Comparison of ENCODE assay signal across 7 cellular contexts in the genomic region with DNA sequence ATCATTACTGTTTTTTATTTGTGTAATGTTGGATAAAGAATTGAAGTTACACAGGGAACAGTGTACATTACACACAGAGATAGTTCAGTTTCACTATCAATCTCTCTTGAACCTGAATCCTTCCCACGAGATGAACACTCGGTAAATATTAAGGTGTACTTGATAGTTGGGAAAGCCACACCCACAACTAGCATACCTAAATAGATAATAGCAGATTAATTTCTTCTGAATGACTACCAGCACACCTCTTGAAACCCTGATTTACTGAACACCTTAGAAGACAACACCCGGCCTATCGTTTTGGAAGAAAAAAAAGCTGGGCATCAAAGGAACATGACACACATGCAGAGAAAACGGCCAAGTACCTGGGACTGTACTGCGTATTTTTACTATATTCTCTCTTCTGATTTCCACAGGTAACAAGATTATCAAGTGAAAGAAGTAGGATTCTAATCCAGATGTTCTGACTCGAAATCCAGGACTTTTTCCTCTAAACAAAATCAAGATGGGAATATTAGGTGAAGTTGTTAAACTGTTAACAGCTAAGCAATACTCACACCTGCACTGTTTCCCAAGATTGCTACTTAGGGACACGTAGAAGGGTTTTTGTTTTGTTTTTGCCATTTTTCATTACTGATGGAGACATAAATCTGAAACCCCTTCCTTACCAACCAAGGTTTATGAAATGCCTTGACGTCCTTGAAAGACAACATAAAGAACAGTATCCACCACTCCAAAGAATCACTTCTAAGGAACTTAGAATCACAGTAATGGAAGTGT. TPM values are rescaled to one million over a fixed set of nuclear protein-coding genes. Genes with fewer than 3 reads are reported as not detected.
A peak's percentile ranks its signal among the peaks of the same experiment; 100 is the strongest.
DNase-seq lines count a peak whose midpoint lies in the region; ATAC-seq and TF ChIP-seq lines count a peak whose summit lies in the region.

No MANE protein-coding gene starts in this region.

- ATAC-seq in foreskin keratinocyte, result no peak

- peaks cover 31% of the 10 kb centered on the region for H3K4me1 Mint-ChIP-seq in T-helper 1 cell treated with Interleukin-12 subunit alpha and Interleukin-12 subunit beta and Interleukin-4 antibody, amounts not matched to agents 30 μg/mL and 1 μg/mL, for 36 hours (ENCODE audit: low read depth)

- H3K27me3 Mint-ChIP-seq in T-helper 1 cell treated with Interleukin-12 subunit alpha and Interleukin-12 subunit beta and Interleukin-4 antibody, amounts not matched to agents 30 μg/mL and 1 μg/mL, for 36 hours (ENCODE audit: low read depth), result peaks cover 24% of the 10 kb centered on the region

- H3K36me3 ChIP-seq in HAP-1 (replicated peaks), result no peaks in the 10 kb centered on the region

- peak overlapping the region; percentile 93 for H3K4me3 ChIP-seq in HAP-1

- no peak for TF ChIP-seq CTCF in foreskin keratinocyte (conservative IDR thresholded peaks at IDR 0.05)

- in situ Hi-C loops in HAP-1 (cut with MboI; ENCODE audit: low sequenced_read_pairs), result no loop called here

- H3K4me3 Mint-ChIP-seq in T-helper 1 cell treated with Interleukin-12 subunit alpha and Interleukin-12 subunit beta and Interleukin-4 antibody, amounts not matched to agents 30 μg/mL and 1 μg/mL, for 36 hours, result peak overlapping the region; percentile 99

- DNase-seq in HAP-1 (ENCODE audit: low spot score in 2 of 2) (no peak), foreskin keratinocyte (peak in 1 of 2 donors; percentile 17), retina (peak; percentile 10), NCI-H2029 (lab: John Stamatoyannopoulos, UW) (no peak), epidermal melanocyte (ENCODE audit: insufficient read length, low spot score) (no peak)
- no peak for DNase-seq in activated CD4-positive, alpha-beta T cell treated with anti-CD3 and anti-CD28 coated beads for 4 hours

- H3K36me3 Mint-ChIP-seq in T-helper 1 cell treated with Interleukin-12 subunit alpha and Interleukin-12 subunit beta and Interleukin-4 antibody, amounts not matched to agents 30 μg/mL and 1 μg/mL, for 36 hours (ENCODE audit: low read depth), result peaks cover 15% of the 10 kb centered on the region

- H3K4me1 ChIP-seq in HAP-1 (peaks cover 15% of the 10 kb centered on the region), foreskin keratinocyte (peaks cover 8% of the 10 kb centered on the region)

- H3K27me3 ChIP-seq in HAP-1 (ENCODE audit: low read depth) (no peaks in the 10 kb centered on the region), foreskin keratinocyte (no peaks in the 10 kb centered on the region)

- peaks cover 8% of the 10 kb centered on the region for H3K9me3 Mint-ChIP-seq in T-helper 1 cell treated with Interleukin-12 subunit alpha and Interleukin-12 subunit beta and Interleukin-4 antibody, amounts not matched to agents 30 μg/mL and 1 μg/mL, for 36 hours

- H3K27ac Mint-ChIP-seq in T-helper 1 cell treated with Interleukin-12 subunit alpha and Interleukin-12 subunit beta and Interleukin-4 antibody, amounts not matched to agents 30 μg/mL and 1 μg/mL, for 36 hours, result peak overlapping the region; percentile 99

- peak overlapping the region; percentile 91 for H3K27ac ChIP-seq in foreskin keratinocyte

- peaks cover 4% of the 10 kb centered on the region; the same call in 1 of the 2 replicates for H3K9me3 ChIP-seq in HAP-1

RNA-seq across cellular contexts. Expression of gene CCDC186, which starts 1.0 kb away (rescaled TPM):
- total RNA-seq in foreskin keratinocyte, result 13.9 and 14.6 TPM in 2 replicates
- 2.0 and 2.1 TPM in 2 replicates for polyA plus RNA-seq in foreskin keratinocyte

RNA-seq across cellular contexts. Expression of gene TDRD1, which starts 6.2 kb away (rescaled TPM):
- 0.11 TPM in 1 of 2 replicates, not detected in the other for total RNA-seq in foreskin keratinocyte
- polyA plus RNA-seq in foreskin keratinocyte, result 0.03 TPM in 1 of 2 replicates, not detected in the other
